ENCODE assay signal across 1 cellular context in genomic region chr12:48525332-48525731, GRCh38.
TF ChIP-seq lines count a peak whose summit lies in the region.

Gene OR8S1 (plus strand): TSS chr12:48525632. CDS start chr12:48525632, 0 bp downstream.

TF ChIP-seq in endothelial cell of umbilical vein, 7 proteins besides CTCF, POLR2A, EP300 and RAD21 (continued from another document):
- TF ChIP-seq GATA2 (IDR thresholded peaks at IDR 0.05; ENCODE audit: insufficient read depth, insufficient read length, low read depth, low read length) = no peak
